23 cellular contexts compared by ENCODE assay signal in the genomic region with DNA sequence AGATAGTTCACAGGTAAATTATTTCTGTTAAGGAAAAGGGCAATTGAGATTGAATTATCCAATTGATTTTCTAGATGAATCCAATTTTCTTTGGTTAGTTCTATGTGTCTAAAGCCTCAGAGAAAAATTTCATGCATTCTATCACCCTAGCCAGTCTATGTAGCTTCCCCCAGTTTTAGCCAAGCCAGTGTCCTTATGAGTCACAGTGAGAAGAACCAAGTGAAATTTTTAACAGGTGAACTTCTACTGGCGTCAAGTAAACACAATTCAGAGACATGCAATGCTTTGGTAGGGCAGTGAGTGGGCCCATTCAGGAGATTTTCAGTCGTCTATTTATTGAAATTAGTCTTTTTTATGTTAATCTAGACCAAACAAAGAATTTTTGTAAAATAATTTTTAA.
DNase-seq lines count a peak whose midpoint lies in the region; ATAC-seq lines count a peak whose summit lies in the region.
"Had no signal": no experiment of that assay in that cellular context is flagged by ENCODE, and none has a peak within 500 bp of the region (broad histone marks: within the 10 kb centered on the region; RNA-seq: fewer than 3 reads in every experiment).

No MANE protein-coding gene starts in this region.

- ATAC-seq in GM18519 (IDR thresholded peaks at IDR 0.05; ENCODE audit: low FRiP score, unreplicated experiment) (peak; percentile 53), GM21515 (IDR thresholded peaks at IDR 0.05; ENCODE audit: unreplicated experiment) (peak; percentile 64), HG02973 (IDR thresholded peaks at IDR 0.05; ENCODE audit: unreplicated experiment) (peak; percentile 78), HG03575 (IDR thresholded peaks at IDR 0.05; ENCODE audit: extremely low read depth, insufficient number of reproducible peaks, low FRiP score, unreplicated experiment) (peak; percentile 56)
- ATAC-seq: heart right ventricle, left ventricle myocardium superior had no signal

- DNase-seq in occipital lobe (lab: John Stamatoyannopoulos, UW) (no peak), hepatic stellate cell (ENCODE audit: low spot score) (no peak), NCI-H146 (lab: John Stamatoyannopoulos, UW) (no peak)
- no peak for DNase-seq in stimulated activated CD4-positive, alpha-beta T cell treated with anti-CD3 and anti-CD28 coated beads, Interleukin-2, amount 100 ng/mL, for 24 hours
- DNase-seq: activated CD4-positive, alpha-beta T cell treated with anti-CD3 and anti-CD28 coated beads for 48 hours; activated CD8-positive, alpha-beta memory T cell treated with anti-CD3 and anti-CD28 coated beads for 24 hours; activated T-cell treated with anti-CD3 and anti-CD28 coated beads for 4 hours; AML-193; CD4-positive, alpha-beta memory T cell; HCEC 1CT; heart right ventricle; kidney; left ventricle myocardium superior; NCI-H1436 treated with DMSO at 0.1 percent for 48 hours; NCI-H2107; NCI-H446 treated with DMSO at 0.1 percent for 48 hours; NCI-H82; stimulated activated CD8-positive, alpha-beta memory T cell treated with anti-CD3 and anti-CD28 coated beads, Interleukin-4, amount 100 ng/mL, for 48 hours; tibial artery had no signal
